ENCODE assay signal across 8 cellular contexts in genomic region chr6:153002613-153003293, GRCh38.
DNase-seq lines count a peak whose midpoint lies in the region; ATAC-seq and TF ChIP-seq lines count a peak whose summit lies in the region.

A gene with protein sequence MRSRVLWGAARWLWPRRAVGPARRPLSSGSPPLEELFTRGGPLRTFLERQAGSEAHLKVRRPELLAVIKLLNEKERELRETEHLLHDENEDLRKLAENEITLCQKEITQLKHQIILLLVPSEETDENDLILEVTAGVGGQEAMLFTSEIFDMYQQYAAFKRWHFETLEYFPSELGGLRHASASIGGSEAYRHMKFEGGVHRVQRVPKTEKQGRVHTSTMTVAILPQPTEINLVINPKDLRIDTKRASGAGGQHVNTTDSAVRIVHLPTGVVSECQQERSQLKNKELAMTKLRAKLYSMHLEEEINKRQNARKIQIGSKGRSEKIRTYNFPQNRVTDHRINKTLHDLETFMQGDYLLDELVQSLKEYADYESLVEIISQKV (minus strand): TSS chr6:153002709. CDS start chr6:153002685, 24 bp downstream.

- H3K27ac ChIP-seq in cingulate gyrus (ENCODE audit: low read depth, low read length) = peak within 1 kb of the TSS; percentile 93

- TF ChIP-seq POLR2A in GM19193 (IDR thresholded peaks at IDR 0.05; ENCODE audit: extremely low read depth, insufficient read depth, insufficient read length) = peak; percentile 64

- peak; percentile 94 for DNase-seq in Ammon's horn (ENCODE audit: low spot score)
- peak; percentile 80 for DNase-seq in NCI-H510A treated with DMSO at 0.1 percent for 48 hours (lab: John Stamatoyannopoulos, UW)
- peak; percentile 81 to 82 for DNase-seq in activated CD4-positive, alpha-beta T cell treated with anti-CD3 and anti-CD28 coated beads for 4 hours
- peak; percentile 90 for DNase-seq in kidney glomerular epithelial cell (lab: John Stamatoyannopoulos, UW)
- peak; percentile 46 to 70 for DNase-seq in stimulated activated CD4-positive, alpha-beta T cell treated with anti-CD3 and anti-CD28 coated beads, Interleukin-1b, Interleukin-23, amount 100 ng/mL, for 1 hour (ENCODE audit: low read depth in 2 of 2)

- peak; percentile 97 for ATAC-seq in HG03439 (IDR thresholded peaks at IDR 0.05; ENCODE audit: unreplicated experiment)

Comparison
In these comparisons a context has a peak if more than half of its experiments do, and no peak if none do; other contexts are left out.
1. Peak in every context shown above with its lines: DNase-seq, ATAC-seq and H3K27ac ChIP-seq.